In genomic region chrX:70410921-70411320, GRCh38 we compare ENCODE assay signal across 2 cellular contexts.
TF ChIP-seq lines count a peak whose summit lies in the region.

No MANE protein-coding gene starts in this region.

TF ChIP-seq in GM12891, 5 proteins besides CTCF, POLR2A, EP300 and RAD21:
- TF ChIP-seq SPI1 (IDR thresholded peaks at IDR 0.05; ENCODE audit: low read depth, low read length) (peak; percentile 50; the same call in 1 of the 2 replicates), POLR2AphosphoS5 (IDR thresholded peaks at IDR 0.05; ENCODE audit: low read depth, low read length) (no peak)

TF ChIP-seq in GM12878, 131 proteins besides CTCF, POLR2A, EP300 and RAD21:
- no peak for TF ChIP-seq ELK1 (IDR thresholded peaks at IDR 0.05; ENCODE audit: low read depth, low read length)
- TF ChIP-seq RCOR1 (conservative IDR thresholded peaks at IDR 0.05; ENCODE audit: low read depth, low read length) = no peak
- no peak for TF ChIP-seq BACH1 (IDR thresholded peaks at IDR 0.05; ENCODE audit: borderline replicate concordance)
- no peak for TF ChIP-seq ETV6 (conservative IDR thresholded peaks at IDR 0.05 in 1 of 2, IDR thresholded peaks at IDR 0.05 in 1 of 2; ENCODE audit: borderline replicate concordance in 1 of 2, low read depth in 1 of 2)
- no peak for TF ChIP-seq E4F1 (IDR thresholded peaks at IDR 0.05; ENCODE audit: borderline replicate concordance, partially characterized antibody)
- no peak for TF ChIP-seq YY1 (IDR thresholded peaks at IDR 0.05; ENCODE audit: low read depth, low read length)
- no peak for TF ChIP-seq NRF1 (conservative IDR thresholded peaks at IDR 0.05; ENCODE audit: low read depth, low read length)
- TF ChIP-seq ZBTB11 (CRISPR knock-in tag; IDR thresholded peaks at IDR 0.05) = no peak
- no peak for TF ChIP-seq BCL3 (IDR thresholded peaks at IDR 0.05; ENCODE audit: borderline replicate concordance, insufficient read depth, low read depth, low read length, poor library complexity, severe bottlenecking)
- no peak for TF ChIP-seq SPI1 (IDR thresholded peaks at IDR 0.05; ENCODE audit: borderline replicate concordance, insufficient read depth, low read depth, low read length)
- TF ChIP-seq SRF (IDR thresholded peaks at IDR 0.05; ENCODE audit: low read depth in 2 of 2, low read length in 2 of 2) = no peak
- no peak for TF ChIP-seq MYB (IDR thresholded peaks at IDR 0.05; ENCODE audit: borderline replicate concordance, low read depth, low read length)
- TF ChIP-seq ZNF687 (IDR thresholded peaks at IDR 0.05) = no peak
- TF ChIP-seq E2F4 (IDR thresholded peaks at IDR 0.05; ENCODE audit: low read depth, low read length) = no peak
- TF ChIP-seq TBL1XR1 (IDR thresholded peaks at IDR 0.05; ENCODE audit: low read depth, low read length) = no peak
TF ChIP-seq in GM12878: peak in this region for 0.
